In genomic region chr11:130780437-130780836, GRCh38 we compare ENCODE assay signal across 1 cellular context.
TF ChIP-seq lines count a peak whose summit lies in the region.

No MANE protein-coding gene starts in this region.

TF ChIP-seq in GM23338, 12 proteins besides CTCF, POLR2A, EP300 and RAD21 (continued from another document):
- no peak for TF ChIP-seq ZNF462 (CRISPR knock-in tag; IDR thresholded peaks at IDR 0.05)
- no peak for TF ChIP-seq CREB1 (CRISPR knock-in tag; IDR thresholded peaks at IDR 0.05; ENCODE audit: low read depth)
- no peak for TF ChIP-seq EZH2 (IDR thresholded peaks at IDR 0.05; ENCODE audit: low read depth, unreplicated experiment)
- TF ChIP-seq JUNB (IDR thresholded peaks at IDR 0.05; ENCODE audit: unreplicated experiment), result no peak
